ENCODE assay signal across 8 cellular contexts in the genomic region with DNA sequence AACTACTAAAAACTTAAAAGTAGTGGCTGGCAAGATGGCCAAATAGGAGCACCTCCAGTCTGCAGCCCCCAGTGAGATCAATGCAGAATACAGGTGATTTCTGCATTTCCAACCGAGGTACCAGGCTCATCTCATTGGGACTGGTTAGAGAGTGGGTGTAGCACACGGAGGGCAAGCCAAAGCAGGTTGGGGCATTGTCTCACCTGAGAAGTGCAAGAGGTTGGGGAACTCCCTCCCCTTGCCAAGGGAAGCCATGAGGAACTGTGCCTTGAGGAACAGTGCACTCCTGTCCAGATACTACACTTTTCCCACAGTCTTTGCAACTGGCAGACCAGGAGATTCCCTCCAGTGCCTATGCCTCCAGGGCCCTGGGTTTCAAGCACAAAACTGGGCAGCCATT.
"Had no signal": no experiment of that assay in that cellular context is flagged by ENCODE, and none has a peak within 500 bp of the region (broad histone marks: within the 10 kb centered on the region; RNA-seq: fewer than 3 reads in every experiment).

No MANE protein-coding gene starts in this region.

- DNase-seq: GM23248, GOT3, H7, HFFc6, IMR-90 had no signal

- H3K4me3 ChIP-seq: GM23248, HAP-1, K562 had no signal

- H2AFZ ChIP-seq: GM23248 had no signal

- H3K4me1 ChIP-seq: HAP-1 had no signal

- H3K9me3 ChIP-seq: HAP-1 had no signal

- ATAC-seq: HCT116, K562 had no signal

- H3K9ac ChIP-seq: GM23248 had no signal

- H3K27ac ChIP-seq: GM23248 had no signal

- H3K36me3 ChIP-seq: HAP-1 had no signal
